Comparison of ENCODE assay signal across 16 cellular contexts in genomic region chr18:43578636-43579203, GRCh38.
A peak's percentile ranks its signal among the peaks of the same experiment; 100 is the strongest.
DNase-seq lines count a peak whose midpoint lies in the region; ATAC-seq and TF ChIP-seq lines count a peak whose summit lies in the region.
"Had no signal": no experiment of that assay in that cellular context is flagged by ENCODE, and none has a peak within 500 bp of the region (broad histone marks: within the 10 kb centered on the region; RNA-seq: fewer than 3 reads in every experiment).

No MANE protein-coding gene starts in this region.

- no peak for TF ChIP-seq POLR2A in sigmoid colon (IDR thresholded peaks at IDR 0.05)

- H3K36me3 ChIP-seq in brain microvascular endothelial cell (replicated peaks): no peaks in the 10 kb centered on the region
- no peaks in the 10 kb centered on the region for H3K36me3 ChIP-seq in lower lobe of right lung
- H3K36me3 ChIP-seq in ascending aorta: no peaks in the 10 kb centered on the region
- no peaks in the 10 kb centered on the region for H3K36me3 ChIP-seq in sigmoid colon
- H3K36me3 ChIP-seq: left ventricle myocardium inferior had no signal

- WGBS in sigmoid colon, 2 donors: 54 to 60% methylated on average over 5 of the region's 5 CpGs

- H3K27ac ChIP-seq in brain microvascular endothelial cell (no peak overlapping the region), lower lobe of right lung (no peak overlapping the region), ascending aorta (no peak overlapping the region), sigmoid colon (no peak overlapping the region)
- H3K27ac ChIP-seq: body of pancreas, left ventricle myocardium inferior had no signal

- H3K27me3 Mint-ChIP-seq in activated T-cell treated with anti-CD3 and anti-CD28 coated beads, Interleukin-2, amount 50 U/mL, for 4 hours (ENCODE audit: low read depth): no peaks in the 10 kb centered on the region
- H3K27me3 Mint-ChIP-seq: activated naive CD4-positive, alpha-beta T cell treated with anti-CD3 and anti-CD28 coated beads, Interleukin-2, amount 10 ng/mL, durations not matched to agents 7 days and 5 days; CD4-positive, CD25-positive, alpha-beta regulatory T cell had no signal

- no peak for TF ChIP-seq EP300 in sigmoid colon (IDR thresholded peaks at IDR 0.05)

- H3K9me3 Mint-ChIP-seq in activated T-cell treated with anti-CD3 and anti-CD28 coated beads, Interleukin-2, amount 50 U/mL, for 4 hours: no peaks in the 10 kb centered on the region
- H3K9me3 Mint-ChIP-seq: activated naive CD4-positive, alpha-beta T cell treated with anti-CD3 and anti-CD28 coated beads, Interleukin-2, amount 10 ng/mL, durations not matched to agents 7 days and 5 days had no signal

- no peaks in the 10 kb centered on the region for H3K9me3 ChIP-seq in lower lobe of right lung
- no peaks in the 10 kb centered on the region for H3K9me3 ChIP-seq in ascending aorta
- no peaks in the 10 kb centered on the region for H3K9me3 ChIP-seq in sigmoid colon
- H3K9me3 ChIP-seq: body of pancreas, left ventricle myocardium inferior had no signal

- intact Hi-C loops in lower lobe of right lung (cut with DNase I): no loop called here
- intact Hi-C loops in ascending aorta (cut with DNase I): no loop called here
- intact Hi-C loops in sigmoid colon (cut with DNase I): no loop called here

- in situ Hi-C loops in brain microvascular endothelial cell (cut with HindIII; ENCODE audit: low pct_ligation_motif_present, low sequenced_read_pairs): no loop called here

- H3K4me3 ChIP-seq in brain microvascular endothelial cell (ENCODE audit: low read depth, low read length) (no peak overlapping the region), lower lobe of right lung (no peak overlapping the region), ascending aorta (no peak overlapping the region), sigmoid colon (no peak overlapping the region)
- H3K4me3 ChIP-seq: body of pancreas, left ventricle myocardium inferior had no signal

- no peaks in the 10 kb centered on the region for H3K4me1 Mint-ChIP-seq in activated T-cell treated with anti-CD3 and anti-CD28 coated beads, Interleukin-2, amount 50 U/mL, for 4 hours (ENCODE audit: low read depth)
- H3K4me1 Mint-ChIP-seq: activated naive CD4-positive, alpha-beta T cell treated with anti-CD3 and anti-CD28 coated beads, Interleukin-2, amount 10 ng/mL, durations not matched to agents 7 days and 5 days; CD4-positive, CD25-positive, alpha-beta regulatory T cell had no signal

- H3K27me3 ChIP-seq in brain microvascular endothelial cell (replicated peaks) (no peaks in the 10 kb centered on the region), lower lobe of right lung (ENCODE audit: low read depth) (no peaks in the 10 kb centered on the region), ascending aorta (no peaks in the 10 kb centered on the region), sigmoid colon (no peaks in the 10 kb centered on the region)
- H3K27me3 ChIP-seq: body of pancreas had no signal

- H3K36me3 Mint-ChIP-seq in activated T-cell treated with anti-CD3 and anti-CD28 coated beads, Interleukin-2, amount 50 U/mL, for 4 hours (ENCODE audit: insufficient read depth): no peaks in the 10 kb centered on the region
- H3K36me3 Mint-ChIP-seq: activated naive CD4-positive, alpha-beta T cell treated with anti-CD3 and anti-CD28 coated beads, Interleukin-2, amount 10 ng/mL, durations not matched to agents 7 days and 5 days; CD4-positive, CD25-positive, alpha-beta regulatory T cell had no signal

- H3K4me1 ChIP-seq in lower lobe of right lung (no peaks in the 10 kb centered on the region), ascending aorta (no peaks in the 10 kb centered on the region), sigmoid colon (no peaks in the 10 kb centered on the region)
- H3K4me1 ChIP-seq: body of pancreas, left ventricle myocardium inferior had no signal

- DNase-seq in LHCN-M2 (ENCODE audit: low read depth): peak; percentile 15
- peak; percentile 6 for DNase-seq in NCI-H2029 treated with DMSO at 0.1 percent for 48 hours (lab: John Stamatoyannopoulos, UW)
- DNase-seq in brain microvascular endothelial cell: peak; percentile 34
- DNase-seq in lower lobe of right lung: no peak
- no peak for DNase-seq in ascending aorta (ENCODE audit: low spot score in 2 of 2)
- no peak for DNase-seq in sigmoid colon
- no peak for DNase-seq in SKM-1 treated with dmso at 0.1 percent for 144 hours (lab: John Stamatoyannopoulos, UW; ENCODE audit: unreplicated experiment)
- no peak for DNase-seq in activated T-cell treated with anti-CD3 and anti-CD28 coated beads, Interleukin-2, amount 50 U/mL, for 4 hours
- DNase-seq: activated CD4-positive, alpha-beta T cell treated with anti-CD3 and anti-CD28 coated beads, Interleukin-2, amount 50 U/mL, for 48 hours; activated naive CD4-positive, alpha-beta T cell treated with anti-CD3 and anti-CD28 coated beads, Interleukin-2, amount 10 ng/mL, durations not matched to agents 7 days and 5 days; activated T-cell treated with anti-CD3 and anti-CD28 coated beads, Interleukin-2, amount 50 U/mL, for 1 hour; CD4-positive, CD25-positive, alpha-beta regulatory T cell; DMS79 treated with DMSO at 0.1 percent for 48 hours; left ventricle myocardium inferior; NCI-H187 treated with DMSO at 0.1 percent for 48 hours had no signal

- no peak for TF ChIP-seq CTCF in brain microvascular endothelial cell (IDR thresholded peaks at IDR 0.05; ENCODE audit: low read depth, low read length, missing control alignments)
- no peak for TF ChIP-seq CTCF in lower lobe of right lung (IDR thresholded peaks at IDR 0.05)
- TF ChIP-seq CTCF in ascending aorta (IDR thresholded peaks at IDR 0.05): no peak
- no peak for TF ChIP-seq CTCF in sigmoid colon (IDR thresholded peaks at IDR 0.05)

- peak; percentile 43 to 57 for ATAC-seq in lower lobe of right lung
- ATAC-seq in activated T-cell treated with anti-CD3 and anti-CD28 coated beads, Interleukin-2, amount 50 U/mL, for 4 hours: no peak
- ATAC-seq: body of pancreas had no signal

- no peak overlapping the region for H3K4me3 Mint-ChIP-seq in activated T-cell treated with anti-CD3 and anti-CD28 coated beads, Interleukin-2, amount 50 U/mL, for 4 hours
- H3K4me3 Mint-ChIP-seq: activated naive CD4-positive, alpha-beta T cell treated with anti-CD3 and anti-CD28 coated beads, Interleukin-2, amount 10 ng/mL, durations not matched to agents 7 days and 5 days; CD4-positive, CD25-positive, alpha-beta regulatory T cell had no signal

Comparison
In these comparisons a context has a peak if more than half of its experiments do, and no peak if none do; other contexts are left out.
1. DNase-seq: peak in LHCN-M2 (single experiment), NCI-H2029 treated with DMSO at 0.1 percent for 48 hours (single experiment) and brain microvascular endothelial cell (single experiment); none in lower lobe of right lung (single experiment), ascending aorta (0 of 2), sigmoid colon (single experiment), SKM-1 treated with dmso at 0.1 percent for 144 hours (single experiment) and activated T-cell treated with anti-CD3 and anti-CD28 coated beads, Interleukin-2, amount 50 U/mL, for 4 hours (single experiment).
2. ATAC-seq: peak in lower lobe of right lung (2 of 2); none in activated T-cell treated with anti-CD3 and anti-CD28 coated beads, Interleukin-2, amount 50 U/mL, for 4 hours (0 of 2).